9 cellular contexts compared by ENCODE assay signal in the genomic region with DNA sequence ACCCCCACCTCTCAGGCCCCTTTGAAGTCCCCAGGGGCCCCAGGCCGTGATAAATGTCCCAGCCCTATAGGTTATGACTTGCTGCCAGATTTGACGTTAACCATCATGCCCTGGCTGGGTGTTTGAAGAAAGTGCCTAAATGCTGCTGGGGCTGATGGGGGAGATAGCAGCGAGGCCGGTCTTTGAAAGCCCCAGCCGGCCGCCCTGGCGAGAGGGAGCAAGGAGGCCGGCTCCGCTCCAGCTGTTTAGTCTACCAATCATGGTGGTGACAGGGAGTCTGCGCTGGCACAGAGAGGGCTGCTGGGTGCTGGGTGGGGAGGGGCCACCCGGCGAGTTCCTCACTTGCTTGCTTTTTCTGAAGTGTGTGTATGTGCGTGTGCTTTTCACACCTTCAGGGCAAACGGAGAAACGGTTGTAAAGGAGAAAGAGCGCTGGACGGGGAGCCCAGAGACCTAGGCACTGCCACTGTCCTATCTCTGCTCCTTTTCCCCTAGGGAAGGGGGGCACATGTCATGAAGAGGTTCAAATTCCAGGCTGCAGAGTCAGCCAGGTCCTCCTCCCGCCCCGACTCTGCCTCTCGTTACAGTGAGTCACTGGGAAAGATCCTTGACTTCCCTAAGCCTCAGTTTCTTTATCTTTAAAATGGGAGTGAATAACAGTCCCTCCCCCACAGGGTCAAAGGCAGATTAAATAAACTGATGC.
DNase-seq lines count a peak whose midpoint lies in the region; ATAC-seq and TF ChIP-seq lines count a peak whose summit lies in the region.
"Had no signal": no experiment of that assay in that cellular context is flagged by ENCODE, and none has a peak within 500 bp of the region (broad histone marks: within the 10 kb centered on the region; RNA-seq: fewer than 3 reads in every experiment).

No MANE protein-coding gene starts in this region.

- no peaks in the 10 kb centered on the region for H4K20me1 ChIP-seq in hepatocyte (ENCODE audit: insufficient read depth, poor library complexity, severe bottlenecking)

- TF ChIP-seq CTCF in hepatocyte (IDR thresholded peaks at IDR 0.05; ENCODE audit: poor library complexity) = no peak

- H3K4me2 ChIP-seq in hepatocyte (peak overlapping the region; percentile 65), skeletal muscle satellite cell (ENCODE audit: low read length) (peak overlapping the region; percentile 81)

- WGBS in hepatocyte (ENCODE audit: low lambda C conversion rate, missing lambda C conversion rate) = 5% methylated on average over 20 of the region's 20 CpGs

- peak; percentile 75 for DNase-seq in H7
- peak; percentile 39 for DNase-seq in adipocyte (ENCODE audit: low read depth)
- peak; percentile 73 for DNase-seq in hepatocyte (ENCODE audit: low spot score)
- no peak for DNase-seq in HPDE6-E6E7 (ENCODE audit: extremely low spot score)
- DNase-seq: dorsolateral prefrontal cortex, Peyer's patch had no signal

- H2AFZ ChIP-seq in hepatocyte = no peak overlapping the region

- H3K36me3 ChIP-seq in H7 (replicated peaks; ENCODE audit: control insufficient read depth, insufficient read depth, low read length) = no peaks in the 10 kb centered on the region
- H3K36me3 ChIP-seq in adipocyte (ENCODE audit: control insufficient read depth, insufficient read depth, low read length, severe bottlenecking) = no peaks in the 10 kb centered on the region
- no peaks in the 10 kb centered on the region for H3K36me3 ChIP-seq in hepatocyte (replicated peaks; ENCODE audit: insufficient read depth, low read depth)
- no peaks in the 10 kb centered on the region for H3K36me3 ChIP-seq in skeletal muscle satellite cell (ENCODE audit: insufficient read depth, low read length)
- H3K36me3 ChIP-seq: Peyer's patch had no signal

- H3K27ac ChIP-seq in hepatocyte = peak overlapping the region; percentile 22
- H3K27ac ChIP-seq: dorsolateral prefrontal cortex, Peyer's patch had no signal

- H3K9me3 ChIP-seq in adipocyte (ENCODE audit: control insufficient read depth, low read length) = no peaks in the 10 kb centered on the region
- H3K9me3 ChIP-seq in hepatocyte (ENCODE audit: low read depth) = no peaks in the 10 kb centered on the region
- H3K9me3 ChIP-seq in skeletal muscle satellite cell (replicated peaks; ENCODE audit: low read length) = no peaks in the 10 kb centered on the region
- H3K9me3 ChIP-seq: Peyer's patch had no signal

- ATAC-seq in GM21381 (IDR thresholded peaks at IDR 0.05; ENCODE audit: unreplicated experiment) = no peak
- ATAC-seq in GM21423 (IDR thresholded peaks at IDR 0.05; ENCODE audit: unreplicated experiment) = no peak

- H3K9ac ChIP-seq in adipocyte (ENCODE audit: low read length) (no peak overlapping the region), skeletal muscle satellite cell (ENCODE audit: low read depth, low read length) (no peak overlapping the region)

- H3K27me3 ChIP-seq in H7 (ENCODE audit: control insufficient read depth, insufficient read depth, low read length) = peaks cover 13% of the 10 kb centered on the region
- peaks cover 64% of the 10 kb centered on the region for H3K27me3 ChIP-seq in adipocyte (replicated peaks; ENCODE audit: control insufficient read depth, insufficient read depth, low read length)
- no peaks in the 10 kb centered on the region for H3K27me3 ChIP-seq in hepatocyte
- peaks cover 61% of the 10 kb centered on the region for H3K27me3 ChIP-seq in skeletal muscle satellite cell (ENCODE audit: control insufficient read depth, insufficient read depth, low read length)
- H3K27me3 ChIP-seq: Peyer's patch had no signal

- H3K4me1 ChIP-seq in adipocyte (ENCODE audit: control insufficient read depth, insufficient read depth, low read length) = peaks cover 6% of the 10 kb centered on the region
- H3K4me1 ChIP-seq in hepatocyte (ENCODE audit: insufficient read depth) = peaks cover 16% of the 10 kb centered on the region
- peaks cover 7% of the 10 kb centered on the region for H3K4me1 ChIP-seq in skeletal muscle satellite cell (ENCODE audit: control insufficient read depth, insufficient read depth, low read length)
- H3K4me1 ChIP-seq: Peyer's patch had no signal

- no peaks in the 10 kb centered on the region for H3K9me2 ChIP-seq in hepatocyte (replicated peaks; ENCODE audit: insufficient read depth)

- H3K4me3 ChIP-seq in H7 (ENCODE audit: insufficient read depth, low read depth, low read length) (no peak overlapping the region), adipocyte (ENCODE audit: low read length) (peak overlapping the region; percentile 43), hepatocyte (no peak overlapping the region), skeletal muscle satellite cell (ENCODE audit: low read length) (peak overlapping the region; percentile 43)
- H3K4me3 ChIP-seq: Peyer's patch had no signal

- H3K79me2 ChIP-seq in hepatocyte = no peaks in the 10 kb centered on the region

Comparison
In these comparisons a context has a peak if more than half of its experiments do, and no peak if none do; other contexts are left out.
1. H3K4me3 ChIP-seq: peak in adipocyte (single experiment) and skeletal muscle satellite cell (single experiment); none in H7 (single experiment) and hepatocyte (single experiment).